1 cellular context compared by ENCODE assay signal in genomic region chr1:27318596-27318995, GRCh38.
TF ChIP-seq lines count a peak whose summit lies in the region.

No MANE protein-coding gene starts in this region.

TF ChIP-seq in SK-N-SH, 30 proteins besides CTCF, POLR2A, EP300 and RAD21 (continued from another document):
- TF ChIP-seq USF2 (IDR thresholded peaks at IDR 0.05; ENCODE audit: borderline replicate concordance, low read depth, low read length) (no peak), MAX (IDR thresholded peaks at IDR 0.05; ENCODE audit: low read depth) (no peak), ELF1 (IDR thresholded peaks at IDR 0.05) (no peak), RCOR1 (IDR thresholded peaks at IDR 0.05; ENCODE audit: low read length) (peak; percentile 64; the same call in 1 of the 2 replicates), GATA2 (CRISPR knock-in tag; IDR thresholded peaks at IDR 0.05) (no peak), FOXM1 (IDR thresholded peaks at IDR 0.05; ENCODE audit: low read depth) (no peak), NFIC (IDR thresholded peaks at IDR 0.05; ENCODE audit: borderline replicate concordance) (no peak), REST (IDR thresholded peaks at IDR 0.05; ENCODE audit: low read depth, low read length) (no peak), NRF1 (IDR thresholded peaks at IDR 0.05; ENCODE audit: low read depth, low read length) (no peak), USF1 (IDR thresholded peaks at IDR 0.05; ENCODE audit: borderline replicate concordance, low read depth) (no peak), RXRA (IDR thresholded peaks at IDR 0.05; ENCODE audit: borderline replicate concordance, low read depth) (no peak), SIN3A (IDR thresholded peaks at IDR 0.05; ENCODE audit: borderline replicate concordance, low read depth, low read length) (0 out of 2 replicates have a peak, but pooled peaks have one; percentile 46), IRF3 (IDR thresholded peaks at IDR 0.05; ENCODE audit: low read depth, low read length) (no peak), RFX5 (IDR thresholded peaks at IDR 0.05; ENCODE audit: low read length) (no peak), MEF2A (IDR thresholded peaks at IDR 0.05; ENCODE audit: borderline replicate concordance, low read depth) (no peak), SMC3 (IDR thresholded peaks at IDR 0.05; ENCODE audit: low read depth, low read length) (no peak), TAF1 (IDR thresholded peaks at IDR 0.05; ENCODE audit: borderline replicate concordance, low read depth, low read length) (no peak), POLR2AphosphoS5 (IDR thresholded peaks at IDR 0.05; ENCODE audit: low read depth, low read length) (peak; percentile 57; the same call in 1 of the 2 replicates), JUND (IDR thresholded peaks at IDR 0.05) (no peak), FOSL2 (IDR thresholded peaks at IDR 0.05; ENCODE audit: borderline replicate concordance, low read depth) (no peak)
